Comparison of ENCODE assay signal across 6 cellular contexts in genomic region chr3:52845691-52846426, GRCh38. TPM values are rescaled to one million over a fixed set of nuclear protein-coding genes. Genes with fewer than 3 reads are reported as not detected.
A peak's percentile ranks its signal among the peaks of the same experiment; 100 is the strongest.
DNase-seq lines count a peak whose midpoint lies in the region; ATAC-seq, FAIRE-seq and TF ChIP-seq lines count a peak whose summit lies in the region.

No MANE protein-coding gene starts in this region.

- peaks cover 20% of the 10 kb centered on the region for H3K4me1 ChIP-seq in right cardiac atrium (ENCODE audit: control insufficient read depth, insufficient read depth, low read length)

- FAIRE-seq in frontal cortex (lab: Jason Lieb, UNC): no peak

- WGBS in right cardiac atrium: 70% methylated on average over 7 of the region's 7 CpGs

- no peaks in the 10 kb centered on the region for H3K9me3 ChIP-seq in right cardiac atrium (ENCODE audit: control insufficient read depth, low read length)

- H3K4me3 ChIP-seq in right cardiac atrium (ENCODE audit: low read length): no peak overlapping the region

- intact Hi-C loops in right cardiac atrium (cut with DNase I): no loop called here

- peak; percentile 60 for ATAC-seq in SK-N-SH treated with all-trans-retinoic acid at 6 μM for 48 hours
- peak; percentile 7 to 28 for ATAC-seq in right cardiac atrium
- ATAC-seq in HG02610 (IDR thresholded peaks at IDR 0.05; ENCODE audit: unreplicated experiment): no peak

- H3K27ac ChIP-seq in right cardiac atrium (ENCODE audit: low read length): peak overlapping the region; percentile 93

- DNase-seq in AG20443 (ENCODE audit: low spot score): peak; percentile 45
- DNase-seq in right cardiac atrium: peak in 2 of 3 donors; percentile 55 to 66
- DNase-seq in frontal cortex (ENCODE audit: low spot score in 2 of 2): no peak
- DNase-seq in DMS53 treated with DMSO at 0.1 percent for 48 hours (lab: John Stamatoyannopoulos, UW; ENCODE audit: unreplicated experiment): no peak

- no peaks in the 10 kb centered on the region for H3K27me3 ChIP-seq in right cardiac atrium (ENCODE audit: control insufficient read depth, insufficient read depth)

TF ChIP-seq in SK-N-SH treated with all-trans-retinoic acid at 6 μM for 48 hours, 23 proteins besides CTCF, POLR2A, EP300 and RAD21:
- TF ChIP-seq PPARA (CRISPR knock-in tag; IDR thresholded peaks at IDR 0.05; ENCODE audit: borderline replicate concordance): no peak
- no peak for TF ChIP-seq ESRRG (CRISPR knock-in tag; IDR thresholded peaks at IDR 0.05)
- no peak for TF ChIP-seq ZFP30 (CRISPR knock-in tag; IDR thresholded peaks at IDR 0.05)
- TF ChIP-seq TSHZ2 (CRISPR knock-in tag; IDR thresholded peaks at IDR 0.05): no peak
- no peak for TF ChIP-seq GLIS3 (CRISPR knock-in tag; IDR thresholded peaks at IDR 0.05)
- TF ChIP-seq SNAI2 (CRISPR knock-in tag; IDR thresholded peaks at IDR 0.05): no peak
- no peak for TF ChIP-seq CREB5 (CRISPR knock-in tag; IDR thresholded peaks at IDR 0.05; ENCODE audit: low read depth)

RNA-seq across cellular contexts. Expression of gene MUSTN1, which starts 11.0 kb away (rescaled TPM):
- total RNA-seq in right cardiac atrium (10 to 100 TPM; 12.7 to 48.6 (median 41.4) TPM), frontal cortex (not detected)
- polyA plus RNA-seq in right cardiac atrium: 152 TPM

RNA-seq across cellular contexts. Expression of gene ITIH4, which starts 15.4 kb away (rescaled TPM):
- total RNA-seq in right cardiac atrium (1 to 10 TPM; 3.4 to 5.7 (median 5.0) TPM), frontal cortex (6.1 TPM)
- 5.0 TPM for polyA plus RNA-seq in right cardiac atrium

RNA-seq across cellular contexts. Expression of gene ITIH3, which starts 51.3 kb away (rescaled TPM):
- 1 to 10 TPM in 1 of 4 donors, under 1 TPM in 3; 0.21 to 1.8 (median 0.53) TPM for total RNA-seq in right cardiac atrium
- polyA plus RNA-seq in right cardiac atrium: 0.43 TPM
- total RNA-seq in frontal cortex: not detected

RNA-seq across cellular contexts. Expression of gene STIMATE, which starts 51.5 kb away (rescaled TPM):
- total RNA-seq in right cardiac atrium (1 to 10 TPM; 6.6 to 9.3 (median 8.0) TPM), frontal cortex (12.6 TPM)
- polyA plus RNA-seq in right cardiac atrium: 4.3 TPM

Comparison
In these comparisons a context has a peak if more than half of its experiments do, and no peak if none do; other contexts are left out.
1. DNase-seq: peak in AG20443 (single experiment) and right cardiac atrium (2 of 3); none in frontal cortex (0 of 2) and DMS53 treated with DMSO at 0.1 percent for 48 hours (single experiment).
2. RNA of gene MUSTN1, which starts 11.0 kb away (total RNA-seq): 12.7 to 48.6 TPM in right cardiac atrium; not detected in frontal cortex (single experiment); every median in the first group is over 10 times any median in the second.